Comparison of ENCODE assay signal across 21 cellular contexts in the genomic region with DNA sequence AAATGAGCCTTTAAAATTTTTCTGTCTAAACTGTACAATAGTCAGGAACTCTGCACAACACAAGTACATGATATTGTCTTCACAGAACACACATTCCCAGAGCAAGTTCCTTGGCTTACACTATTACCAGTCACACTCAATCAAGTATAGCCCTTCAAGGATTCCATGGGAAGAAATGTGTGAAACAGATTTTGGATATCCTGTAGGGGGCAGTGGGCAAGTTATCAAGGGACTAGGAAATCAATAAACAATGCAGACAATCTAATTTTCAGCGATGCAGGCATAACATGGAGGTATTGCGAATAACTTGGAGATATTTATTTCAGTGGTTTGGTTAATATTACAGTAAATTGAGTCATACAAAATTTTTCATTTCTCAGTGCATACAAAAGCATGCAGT.
DNase-seq lines count a peak whose midpoint lies in the region; ATAC-seq and TF ChIP-seq lines count a peak whose summit lies in the region.
"Had no signal": no experiment of that assay in that cellular context is flagged by ENCODE, and none has a peak within 500 bp of the region (broad histone marks: within the 10 kb centered on the region; RNA-seq: fewer than 3 reads in every experiment).

No MANE protein-coding gene starts in this region.

- DNase-seq in NCI-H82 (lab: John Stamatoyannopoulos, UW): peak; percentile 1
- no peak for DNase-seq in NCI-H82 treated with DMSO at 0.1 percent for 48 hours (lab: John Stamatoyannopoulos, UW; ENCODE audit: unreplicated experiment)
- DNase-seq in NCI-H69 (lab: John Stamatoyannopoulos, UW): peak; percentile 23
- DNase-seq in glutamatergic neuron: no peak
- no peak for DNase-seq in caudate nucleus (lab: John Stamatoyannopoulos, UW)
- DNase-seq in stimulated activated CD4-positive, alpha-beta T cell treated with anti-CD3 and anti-CD28 coated beads, Interleukin-12 subunit alpha, Interleukin-12 subunit beta, amount 100 ng/mL, for 4 hours: no peak
- DNase-seq in NCI-H345 (lab: John Stamatoyannopoulos, UW): no peak
- DNase-seq: CD4-positive, CD25-positive, alpha-beta regulatory T cell; EL; GF-D8; GOT3; MM.1S; NCI-H1048; NCI-H1417 treated with DMSO at 0.1 percent for 48 hours; NCI-H187; Right ventricle myocardium superior; SW 1271 had no signal

- no peaks in the 10 kb centered on the region for H3K9me3 Mint-ChIP-seq in glutamatergic neuron (ENCODE audit: unreplicated experiment)

- peak; percentile 33 for TF ChIP-seq CTCF in glutamatergic neuron (IDR thresholded peaks at IDR 0.05; ENCODE audit: partially characterized antibody, unreplicated experiment)

- no peak overlapping the region for H3K4me3 Mint-ChIP-seq in glutamatergic neuron (ENCODE audit: unreplicated experiment)
- H3K4me3 Mint-ChIP-seq: CD4-positive, CD25-positive, alpha-beta regulatory T cell had no signal

- H3K27me3 Mint-ChIP-seq in glutamatergic neuron (ENCODE audit: unreplicated experiment): no peaks in the 10 kb centered on the region
- H3K27me3 Mint-ChIP-seq: CD4-positive, CD25-positive, alpha-beta regulatory T cell had no signal

- no peak overlapping the region for H3K27ac Mint-ChIP-seq in glutamatergic neuron (ENCODE audit: unreplicated experiment)
- H3K27ac Mint-ChIP-seq: CD4-positive, CD25-positive, alpha-beta regulatory T cell had no signal

- H3K4me1 Mint-ChIP-seq in glutamatergic neuron (ENCODE audit: low read depth, unreplicated experiment): no peaks in the 10 kb centered on the region
- H3K4me1 Mint-ChIP-seq: CD4-positive, CD25-positive, alpha-beta regulatory T cell had no signal

- no peaks in the 10 kb centered on the region for H3K36me3 Mint-ChIP-seq in glutamatergic neuron (ENCODE audit: unreplicated experiment)
- H3K36me3 Mint-ChIP-seq: CD4-positive, CD25-positive, alpha-beta regulatory T cell had no signal

- no peak overlapping the region for H3K27ac ChIP-seq in caudate nucleus (ENCODE audit: low read depth, low read length)
- H3K27ac ChIP-seq: HL-60 had no signal

- ATAC-seq in HG03196 (IDR thresholded peaks at IDR 0.05; ENCODE audit: unreplicated experiment): no peak
- ATAC-seq: HepG2, K562 had no signal

Comparison
In these comparisons a context has a peak if more than half of its experiments do, and no peak if none do; other contexts are left out.
1. DNase-seq: peak in NCI-H82 (single experiment) and NCI-H69 (single experiment); none in NCI-H82 treated with DMSO at 0.1 percent for 48 hours (single experiment), glutamatergic neuron (single experiment), caudate nucleus (0 of 61), stimulated activated CD4-positive, alpha-beta T cell treated with anti-CD3 and anti-CD28 coated beads, Interleukin-12 subunit alpha, Interleukin-12 subunit beta, amount 100 ng/mL, for 4 hours (single experiment) and NCI-H345 (single experiment).